ENCODE assay signal across 10 cellular contexts in the genomic region with DNA sequence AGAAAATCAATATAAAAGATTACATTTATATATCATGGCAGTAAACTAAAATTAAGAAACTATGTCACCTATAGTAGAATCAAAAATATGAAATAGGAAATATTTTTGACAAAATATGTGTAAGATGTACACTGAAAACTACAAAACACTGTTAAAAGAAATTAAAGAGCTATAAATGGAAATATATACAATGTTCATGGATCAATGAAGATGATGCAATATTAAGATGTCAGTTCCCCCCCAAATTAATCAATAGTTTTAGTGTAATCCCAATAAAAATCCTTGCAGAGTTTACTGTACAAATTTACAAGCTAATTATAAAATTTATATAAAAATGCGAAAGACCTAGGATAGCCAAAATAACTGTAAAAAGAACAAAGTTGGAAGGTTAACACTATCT.
"Had no signal": no experiment of that assay in that cellular context is flagged by ENCODE, and none has a peak within 500 bp of the region (broad histone marks: within the 10 kb centered on the region; RNA-seq: fewer than 3 reads in every experiment).

No MANE protein-coding gene starts in this region.

- H3K4me2 ChIP-seq: GM23338, KMS-11 had no signal

- FAIRE-seq: H1, H54, HTR-8/SVneo had no signal

- H2AFZ ChIP-seq: GM23338 had no signal

- H3K4me3 ChIP-seq: GM23338 had no signal

- H3K9ac ChIP-seq: KMS-11 had no signal

- DNase-seq: H9, HCEC 1CT, HFFc6, KBM-7 had no signal

- ATAC-seq: GM23338 had no signal

- H3K27ac ChIP-seq: HL-60, KMS-11 had no signal
